ENCODE assay signal across 2 cellular contexts in genomic region chr22:19761022-19761499, GRCh38.
TF ChIP-seq lines count a peak whose summit lies in the region.

No MANE protein-coding gene starts in this region.

TF ChIP-seq in IMR-90, 13 proteins besides CTCF, POLR2A, EP300 and RAD21:
- TF ChIP-seq MXI1 (IDR thresholded peaks at IDR 0.05; ENCODE audit: borderline replicate concordance, low read depth, low read length) = no peak
- no peak for TF ChIP-seq NFE2L2 (IDR thresholded peaks at IDR 0.05; ENCODE audit: low read depth, low read length)
- TF ChIP-seq MAZ (IDR thresholded peaks at IDR 0.05; ENCODE audit: borderline replicate concordance, low read depth, low read length) = no peak
- no peak for TF ChIP-seq USF2 (IDR thresholded peaks at IDR 0.05; ENCODE audit: low read depth, low read length)
- no peak for TF ChIP-seq CEBPB (IDR thresholded peaks at IDR 0.05; ENCODE audit: low read depth, low read length)
- no peak for TF ChIP-seq BHLHE40 (IDR thresholded peaks at IDR 0.05; ENCODE audit: low read depth, low read length)
- no peak for TF ChIP-seq FOS (IDR thresholded peaks at IDR 0.05; ENCODE audit: low read depth, low read length)
- no peak for TF ChIP-seq CHD1 (IDR thresholded peaks at IDR 0.05; ENCODE audit: low read depth, low read length)
- no peak for TF ChIP-seq RFX5 (IDR thresholded peaks at IDR 0.05; ENCODE audit: low read depth, low read length)
- TF ChIP-seq ELK1 (IDR thresholded peaks at IDR 0.05; ENCODE audit: borderline replicate concordance, low read depth, low read length) = no peak
- TF ChIP-seq SMC3 (IDR thresholded peaks at IDR 0.05; ENCODE audit: low read depth, low read length) = no peak

TF ChIP-seq in endothelial cell of umbilical vein, 7 proteins besides CTCF, POLR2A, EP300 and RAD21:
- no peak for TF ChIP-seq POLR2AphosphoS5 (IDR thresholded peaks at IDR 0.05; ENCODE audit: insufficient read depth, low read depth, low read length)
- TF ChIP-seq JUN (IDR thresholded peaks at IDR 0.05; ENCODE audit: borderline replicate concordance, insufficient read depth, insufficient read length, low read depth) = no peak
- peak; percentile 84 for TF ChIP-seq EZH2 (IDR thresholded peaks at IDR 0.05; ENCODE audit: borderline replicate concordance, low read depth, low read length, severe bottlenecking)
- no peak for TF ChIP-seq FOS (IDR thresholded peaks at IDR 0.05; ENCODE audit: borderline replicate concordance, insufficient read depth, low read length)
- no peak for TF ChIP-seq MYC (IDR thresholded peaks at IDR 0.05; ENCODE audit: low read depth, low read length)
